ENCODE assay signal across 1 cellular context in the genomic region with DNA sequence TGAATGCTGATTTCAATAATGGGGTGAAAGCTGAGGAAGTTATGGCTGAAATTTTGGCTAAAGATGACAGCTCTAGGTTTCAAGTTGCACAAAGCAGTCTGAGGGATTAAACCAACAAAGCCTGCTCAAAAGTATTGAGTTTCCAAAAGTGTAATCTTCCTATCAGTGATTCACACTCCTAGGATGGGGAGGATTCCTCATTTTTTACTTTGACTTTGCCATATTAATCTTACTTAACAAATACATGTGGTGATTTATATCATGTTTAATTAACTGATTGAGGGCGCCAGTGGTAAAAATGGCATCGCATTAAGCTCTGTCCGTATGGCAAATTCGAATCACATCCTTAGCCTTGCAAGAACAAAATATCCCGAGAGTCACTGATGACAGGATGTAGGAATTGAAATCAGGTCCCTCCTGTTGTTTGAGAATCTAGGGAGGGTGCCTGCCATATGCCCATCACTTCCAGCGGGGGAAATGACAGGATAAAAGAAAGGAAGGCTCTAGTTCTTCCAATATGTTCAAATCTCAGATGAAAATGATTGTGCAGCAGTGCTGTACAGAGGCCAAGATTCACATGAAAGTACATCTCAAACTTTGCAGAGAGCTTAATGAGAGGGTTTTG.
TF ChIP-seq lines count a peak whose summit lies in the region.

No MANE protein-coding gene starts in this region.

TF ChIP-seq in WTC11, 78 proteins besides CTCF, POLR2A, EP300 and RAD21 (continued from another document):
- no peak for TF ChIP-seq ZNF121 (CRISPR knock-in tag; IDR thresholded peaks at IDR 0.05)
- no peak for TF ChIP-seq SOX15 (CRISPR knock-in tag; IDR thresholded peaks at IDR 0.05)
- no peak for TF ChIP-seq ATF1 (CRISPR knock-in tag; IDR thresholded peaks at IDR 0.05)
- TF ChIP-seq, protein P1, sequence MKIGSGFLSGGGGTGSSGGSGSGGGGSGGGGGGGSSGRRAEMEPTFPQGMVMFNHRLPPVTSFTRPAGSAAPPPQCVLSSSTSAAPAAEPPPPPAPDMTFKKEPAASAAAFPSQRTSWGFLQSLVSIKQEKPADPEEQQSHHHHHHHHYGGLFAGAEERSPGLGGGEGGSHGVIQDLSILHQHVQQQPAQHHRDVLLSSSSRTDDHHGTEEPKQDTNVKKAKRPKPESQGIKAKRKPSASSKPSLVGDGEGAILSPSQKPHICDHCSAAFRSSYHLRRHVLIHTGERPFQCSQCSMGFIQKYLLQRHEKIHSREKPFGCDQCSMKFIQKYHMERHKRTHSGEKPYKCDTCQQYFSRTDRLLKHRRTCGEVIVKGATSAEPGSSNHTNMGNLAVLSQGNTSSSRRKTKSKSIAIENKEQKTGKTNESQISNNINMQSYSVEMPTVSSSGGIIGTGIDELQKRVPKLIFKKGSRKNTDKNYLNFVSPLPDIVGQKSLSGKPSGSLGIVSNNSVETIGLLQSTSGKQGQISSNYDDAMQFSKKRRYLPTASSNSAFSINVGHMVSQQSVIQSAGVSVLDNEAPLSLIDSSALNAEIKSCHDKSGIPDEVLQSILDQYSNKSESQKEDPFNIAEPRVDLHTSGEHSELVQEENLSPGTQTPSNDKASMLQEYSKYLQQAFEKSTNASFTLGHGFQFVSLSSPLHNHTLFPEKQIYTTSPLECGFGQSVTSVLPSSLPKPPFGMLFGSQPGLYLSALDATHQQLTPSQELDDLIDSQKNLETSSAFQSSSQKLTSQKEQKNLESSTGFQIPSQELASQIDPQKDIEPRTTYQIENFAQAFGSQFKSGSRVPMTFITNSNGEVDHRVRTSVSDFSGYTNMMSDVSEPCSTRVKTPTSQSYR (CRISPR knock-in tag; IDR thresholded peaks at IDR 0.05): no peak
- no peak for TF ChIP-seq JAZF1 (CRISPR knock-in tag; IDR thresholded peaks at IDR 0.05)
- TF ChIP-seq, protein P2, sequence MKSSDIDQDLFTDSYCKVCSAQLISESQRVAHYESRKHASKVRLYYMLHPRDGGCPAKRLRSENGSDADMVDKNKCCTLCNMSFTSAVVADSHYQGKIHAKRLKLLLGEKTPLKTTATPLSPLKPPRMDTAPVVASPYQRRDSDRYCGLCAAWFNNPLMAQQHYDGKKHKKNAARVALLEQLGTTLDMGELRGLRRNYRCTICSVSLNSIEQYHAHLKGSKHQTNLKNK (CRISPR knock-in tag; IDR thresholded peaks at IDR 0.05): no peak
- TF ChIP-seq, protein P3, sequence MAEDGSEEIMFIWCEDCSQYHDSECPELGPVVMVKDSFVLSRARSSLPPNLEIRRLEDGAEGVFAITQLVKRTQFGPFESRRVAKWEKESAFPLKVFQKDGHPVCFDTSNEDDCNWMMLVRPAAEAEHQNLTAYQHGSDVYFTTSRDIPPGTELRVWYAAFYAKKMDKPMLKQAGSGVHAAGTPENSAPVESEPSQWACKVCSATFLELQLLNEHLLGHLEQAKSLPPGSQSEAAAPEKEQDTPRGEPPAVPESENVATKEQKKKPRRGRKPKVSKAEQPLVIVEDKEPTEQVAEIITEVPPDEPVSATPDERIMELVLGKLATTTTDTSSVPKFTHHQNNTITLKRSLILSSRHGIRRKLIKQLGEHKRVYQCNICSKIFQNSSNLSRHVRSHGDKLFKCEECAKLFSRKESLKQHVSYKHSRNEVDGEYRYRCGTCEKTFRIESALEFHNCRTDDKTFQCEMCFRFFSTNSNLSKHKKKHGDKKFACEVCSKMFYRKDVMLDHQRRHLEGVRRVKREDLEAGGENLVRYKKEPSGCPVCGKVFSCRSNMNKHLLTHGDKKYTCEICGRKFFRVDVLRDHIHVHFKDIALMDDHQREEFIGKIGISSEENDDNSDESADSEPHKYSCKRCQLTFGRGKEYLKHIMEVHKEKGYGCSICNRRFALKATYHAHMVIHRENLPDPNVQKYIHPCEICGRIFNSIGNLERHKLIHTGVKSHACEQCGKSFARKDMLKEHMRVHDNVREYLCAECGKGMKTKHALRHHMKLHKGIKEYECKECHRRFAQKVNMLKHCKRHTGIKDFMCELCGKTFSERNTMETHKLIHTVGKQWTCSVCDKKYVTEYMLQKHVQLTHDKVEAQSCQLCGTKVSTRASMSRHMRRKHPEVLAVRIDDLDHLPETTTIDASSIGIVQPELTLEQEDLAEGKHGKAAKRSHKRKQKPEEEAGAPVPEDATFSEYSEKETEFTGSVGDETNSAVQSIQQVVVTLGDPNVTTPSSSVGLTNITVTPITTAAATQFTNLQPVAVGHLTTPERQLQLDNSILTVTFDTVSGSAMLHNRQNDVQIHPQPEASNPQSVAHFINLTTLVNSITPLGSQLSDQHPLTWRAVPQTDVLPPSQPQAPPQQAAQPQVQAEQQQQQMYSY (CRISPR knock-in tag; IDR thresholded peaks at IDR 0.05): no peak
